In genomic region chr17:69909389-69909788, GRCh38 we compare ENCODE assay signal across 19 cellular contexts.
DNase-seq lines count a peak whose midpoint lies in the region; FAIRE-seq and TF ChIP-seq lines count a peak whose summit lies in the region.
"Had no signal": no experiment of that assay in that cellular context is flagged by ENCODE, and none has a peak within 500 bp of the region (broad histone marks: within the 10 kb centered on the region; RNA-seq: fewer than 3 reads in every experiment).

No MANE protein-coding gene starts in this region.

- H2AFZ ChIP-seq in neural cell (ENCODE audit: low read depth, low read length) = no peak overlapping the region
- H2AFZ ChIP-seq: GM23338 had no signal

- TF ChIP-seq CTCF in AG10803 (conservative IDR thresholded peaks at IDR 0.05; ENCODE audit: low read length) (no peak), epithelial cell of proximal tubule (conservative IDR thresholded peaks at IDR 0.05; ENCODE audit: low read depth, low read length) (no peak), neural cell (IDR thresholded peaks at IDR 0.05; ENCODE audit: poor library complexity, severe bottlenecking) (no peak), HFFc6 (IDR thresholded peaks at IDR 0.05) (no peak)

- H3K9me3 Mint-ChIP-seq in HFFc6 = no peaks in the 10 kb centered on the region
- H3K9me3 Mint-ChIP-seq: GM23338 had no signal

- H3K9me2 ChIP-seq in neural cell (ENCODE audit: insufficient read depth, low read length) = no peaks in the 10 kb centered on the region

- no peaks in the 10 kb centered on the region for H3K79me2 ChIP-seq in neural cell (replicated peaks; ENCODE audit: insufficient read depth, low read length)

- H3K27ac ChIP-seq in neural cell (ENCODE audit: low read length) = peak overlapping the region; percentile 46

- no peak overlapping the region for H3K4me3 Mint-ChIP-seq in HFFc6
- H3K4me3 Mint-ChIP-seq: CD4-positive, CD25-positive, alpha-beta regulatory T cell; GM23338 had no signal

- no peaks in the 10 kb centered on the region for H4K20me1 ChIP-seq in neural cell (ENCODE audit: insufficient read depth)

- H3K4me3 ChIP-seq in AG10803 (ENCODE audit: low read length) = no peak overlapping the region
- no peak overlapping the region for H3K4me3 ChIP-seq in epithelial cell of proximal tubule (ENCODE audit: low read depth, low read length)
- no peak overlapping the region for H3K4me3 ChIP-seq in neural cell (ENCODE audit: low read length)
- H3K4me3 ChIP-seq: GM23338, K562 had no signal

- FAIRE-seq in HTR-8/SVneo (lab: Jason Lieb, UNC) = peak; percentile 52
- FAIRE-seq: A204.1, GM18507 had no signal

- no peaks in the 10 kb centered on the region for H3K9me3 ChIP-seq in neural cell (ENCODE audit: low read length)

- TF ChIP-seq EP300 in neural cell (conservative IDR thresholded peaks at IDR 0.05; ENCODE audit: poor library complexity, severe bottlenecking) = no peak

- H3K27me3 ChIP-seq in neural cell (ENCODE audit: insufficient read depth, low read depth, low read length) = no peaks in the 10 kb centered on the region

- H3K27ac Mint-ChIP-seq in HFFc6 = no peak overlapping the region
- H3K27ac Mint-ChIP-seq: CD4-positive, CD25-positive, alpha-beta regulatory T cell; GM23338 had no signal

- peak overlapping the region; percentile 5 for H3K4me2 ChIP-seq in neural cell (ENCODE audit: low read length)
- H3K4me2 ChIP-seq: GM23338 had no signal

- TF ChIP-seq RAD21 in neural cell (conservative IDR thresholded peaks at IDR 0.05) = no peak

- H3K36me3 Mint-ChIP-seq in HFFc6 (ENCODE audit: low read depth) = no peaks in the 10 kb centered on the region
- H3K36me3 Mint-ChIP-seq: CD4-positive, CD25-positive, alpha-beta regulatory T cell had no signal

- H3K9ac ChIP-seq in neural cell (ENCODE audit: low read length) = peak overlapping the region; percentile 22

- H3K4me1 Mint-ChIP-seq in HFFc6 (ENCODE audit: low read depth) = peaks cover 15% of the 10 kb centered on the region
- H3K4me1 Mint-ChIP-seq: CD4-positive, CD25-positive, alpha-beta regulatory T cell had no signal

- DNase-seq in AG10803 (ENCODE audit: low read depth) (peak; percentile 35), HTR-8/SVneo (ENCODE audit: insufficient read length, low spot score) (no peak), epithelial cell of proximal tubule (ENCODE audit: low read depth) (peak; percentile 57), NCI-H526 (lab: John Stamatoyannopoulos, UW) (no peak), HCEC 1CT (no peak), NOMO-1 treated with DMSO at 0.1 percent for 48 hours (lab: John Stamatoyannopoulos, UW; ENCODE audit: unreplicated experiment) (no peak), HFFc6 (no peak)
- DNase-seq: AML-193; CD4-positive, CD25-positive, alpha-beta regulatory T cell; DMS79; NCI-H1436; NCI-H2029 treated with DMSO at 0.1 percent for 48 hours; NCI-H446 treated with DMSO at 0.1 percent for 48 hours; NCI-H774 had no signal

- H3K27me3 Mint-ChIP-seq in HFFc6 (ENCODE audit: insufficient read depth) = peaks cover 2% of the 10 kb centered on the region
- H3K27me3 Mint-ChIP-seq: CD4-positive, CD25-positive, alpha-beta regulatory T cell had no signal

- H3K36me3 ChIP-seq in neural cell (ENCODE audit: insufficient read depth, low read length) = no peaks in the 10 kb centered on the region

- H3F3A ChIP-seq in neural cell (ENCODE audit: insufficient read depth, low read length, poor library complexity, severe bottlenecking) = no peaks in the 10 kb centered on the region

TF ChIP-seq in neural cell, 6 proteins besides CTCF, POLR2A, EP300 and RAD21:
- TF ChIP-seq MXI1 (conservative IDR thresholded peaks at IDR 0.05; ENCODE audit: poor library complexity, severe bottlenecking) (no peak), TAF1 (IDR thresholded peaks at IDR 0.05; ENCODE audit: low read depth) (no peak), EZH2 (IDR thresholded peaks at IDR 0.05; ENCODE audit: borderline replicate concordance, insufficient read depth, low read length, poor library complexity, severe bottlenecking) (no peak), SMC3 (conservative IDR thresholded peaks at IDR 0.05; ENCODE audit: poor library complexity) (no peak), POLR2AphosphoS5 (IDR thresholded peaks at IDR 0.05) (no peak)
- TF ChIP-seq, protein P1, sequence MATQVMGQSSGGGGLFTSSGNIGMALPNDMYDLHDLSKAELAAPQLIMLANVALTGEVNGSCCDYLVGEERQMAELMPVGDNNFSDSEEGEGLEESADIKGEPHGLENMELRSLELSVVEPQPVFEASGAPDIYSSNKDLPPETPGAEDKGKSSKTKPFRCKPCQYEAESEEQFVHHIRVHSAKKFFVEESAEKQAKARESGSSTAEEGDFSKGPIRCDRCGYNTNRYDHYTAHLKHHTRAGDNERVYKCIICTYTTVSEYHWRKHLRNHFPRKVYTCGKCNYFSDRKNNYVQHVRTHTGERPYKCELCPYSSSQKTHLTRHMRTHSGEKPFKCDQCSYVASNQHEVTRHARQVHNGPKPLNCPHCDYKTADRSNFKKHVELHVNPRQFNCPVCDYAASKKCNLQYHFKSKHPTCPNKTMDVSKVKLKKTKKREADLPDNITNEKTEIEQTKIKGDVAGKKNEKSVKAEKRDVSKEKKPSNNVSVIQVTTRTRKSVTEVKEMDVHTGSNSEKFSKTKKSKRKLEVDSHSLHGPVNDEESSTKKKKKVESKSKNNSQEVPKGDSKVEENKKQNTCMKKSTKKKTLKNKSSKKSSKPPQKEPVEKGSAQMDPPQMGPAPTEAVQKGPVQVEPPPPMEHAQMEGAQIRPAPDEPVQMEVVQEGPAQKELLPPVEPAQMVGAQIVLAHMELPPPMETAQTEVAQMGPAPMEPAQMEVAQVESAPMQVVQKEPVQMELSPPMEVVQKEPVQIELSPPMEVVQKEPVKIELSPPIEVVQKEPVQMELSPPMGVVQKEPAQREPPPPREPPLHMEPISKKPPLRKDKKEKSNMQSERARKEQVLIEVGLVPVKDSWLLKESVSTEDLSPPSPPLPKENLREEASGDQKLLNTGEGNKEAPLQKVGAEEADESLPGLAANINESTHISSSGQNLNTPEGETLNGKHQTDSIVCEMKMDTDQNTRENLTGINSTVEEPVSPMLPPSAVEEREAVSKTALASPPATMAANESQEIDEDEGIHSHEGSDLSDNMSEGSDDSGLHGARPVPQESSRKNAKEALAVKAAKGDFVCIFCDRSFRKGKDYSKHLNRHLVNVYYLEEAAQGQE (IDR thresholded peaks at IDR 0.05; ENCODE audit: borderline replicate concordance) = no peak

Comparison
In these comparisons a context has a peak if more than half of its experiments do, and no peak if none do; other contexts are left out.
1. DNase-seq: peak in AG10803 (single experiment) and epithelial cell of proximal tubule (single experiment); none in HTR-8/SVneo (single experiment), NCI-H526 (0 of 2), HCEC 1CT (single experiment), NOMO-1 treated with DMSO at 0.1 percent for 48 hours (single experiment) and HFFc6 (single experiment).